16 cellular contexts compared by ENCODE assay signal in genomic region chr3:42256135-42256819, GRCh38. TPM values are rescaled to one million over a fixed set of nuclear protein-coding genes. Genes with fewer than 3 reads are reported as not detected.
DNase-seq lines count a peak whose midpoint lies in the region; ATAC-seq, FAIRE-seq and TF ChIP-seq lines count a peak whose summit lies in the region.
"Had no signal": no experiment of that assay in that cellular context is flagged by ENCODE, and none has a peak within 500 bp of the region (broad histone marks: within the 10 kb centered on the region; RNA-seq: fewer than 3 reads in every experiment).

No MANE protein-coding gene starts in this region.

- no peak overlapping the region for H2BK12ac ChIP-seq in neuronal stem cell (ENCODE audit: low read length)

- no peak overlapping the region for H3K4me3 Mint-ChIP-seq in natural killer cell
- H3K4me3 Mint-ChIP-seq: memory B cell had no signal

- no peak overlapping the region for H4K91ac ChIP-seq in neuronal stem cell (ENCODE audit: low read depth, low read length, poor library complexity)

- intact Hi-C loops in PC-9 (cut with micrococcal nuclease; ENCODE audit: unreplicated experiment) (no loop called here), endothelial cell of umbilical vein (cut with micrococcal nuclease) (no loop called here), natural killer cell (cut with micrococcal nuclease) (no loop called here)

- H3K4me1 Mint-ChIP-seq in natural killer cell: no peaks in the 10 kb centered on the region
- H3K4me1 Mint-ChIP-seq: memory B cell had no signal

- H3K27me3 ChIP-seq in PC-9 (ENCODE audit: insufficient read depth, low read depth) (no peaks in the 10 kb centered on the region), endothelial cell of umbilical vein (ENCODE audit: control insufficient read depth in 2 of 2, insufficient read depth in 2 of 2, low read length in 2 of 2) (peaks cover 10 to 16% of the 10 kb centered on the region in 2 experiments), small intestine (ENCODE audit: control insufficient read depth in 2 of 2, insufficient read depth in 2 of 2, low read length in 2 of 2) (peaks cover 0 to 7% of the 10 kb centered on the region in 2 donors), neuronal stem cell (ENCODE audit: control insufficient read depth in 3 of 3, insufficient read depth in 3 of 3, low read depth in 1 of 3, low read length in 3 of 3) (peaks cover 0 to 31% (median 0%) of the 10 kb centered on the region in 3 experiments)

- no peak for TF ChIP-seq CTCF in PC-9 (conservative IDR thresholded peaks at IDR 0.05)
- no peak for TF ChIP-seq CTCF in endothelial cell of umbilical vein (IDR thresholded peaks at IDR 0.05; ENCODE audit: extremely low read depth in 1 of 2, insufficient read depth in 1 of 2, low read depth in 1 of 2, low read length in 2 of 2)
- no peak for TF ChIP-seq CTCF in natural killer cell (IDR thresholded peaks at IDR 0.05)

- no peak for TF ChIP-seq POLR2A in endothelial cell of umbilical vein (IDR thresholded peaks at IDR 0.05; ENCODE audit: low read depth, low read length)

- ATAC-seq in activated CD4-positive, CD25-positive, alpha-beta regulatory T cell treated with anti-CD3 and anti-CD28 coated beads, Interleukin-2, amount 50 U/mL, for 24 hours: peak; percentile 60 to 65
- ATAC-seq in GM19035 (IDR thresholded peaks at IDR 0.05; ENCODE audit: unreplicated experiment) (no peak), natural killer cell (no peak)

- peaks cover 10% of the 10 kb centered on the region; the same call in 1 of the 2 replicates for H3F3A ChIP-seq in PC-9 (ENCODE audit: insufficient read depth, low read depth)

- H3K4ac ChIP-seq in neuronal stem cell (ENCODE audit: low read length): no peak overlapping the region

- H3K27ac Mint-ChIP-seq in natural killer cell: no peak overlapping the region
- H3K27ac Mint-ChIP-seq: memory B cell had no signal

- H3K27ac ChIP-seq in PC-9 (peak overlapping the region; percentile 68), endothelial cell of umbilical vein (ENCODE audit: insufficient read depth, low read depth, low read length) (no peak overlapping the region), small intestine (ENCODE audit: low read depth in 1 of 2, low read length in 1 of 2) (no peak overlapping the region), neuronal stem cell (replicated peaks; ENCODE audit: low read length) (no peak overlapping the region)

- H3K4me3 ChIP-seq in PC-9: no peak overlapping the region
- H3K4me3 ChIP-seq in endothelial cell of umbilical vein (replicated peaks in 1 of 3; ENCODE audit: insufficient read depth in 1 of 3, low read depth in 1 of 3, low read length in 3 of 3): no peak overlapping the region
- no peak overlapping the region for H3K4me3 ChIP-seq in small intestine (ENCODE audit: low read depth in 1 of 2, low read length in 2 of 2)
- H3K4me3 ChIP-seq in neuronal stem cell (ENCODE audit: low read length in 2 of 2): no peak overlapping the region

- no peak for DNase-seq in activated CD4-positive, CD25-positive, alpha-beta regulatory T cell treated with anti-CD3 and anti-CD28 coated beads, Interleukin-2, amount 50 U/mL, for 72 hours
- peak; percentile 35 to 96 for DNase-seq in PC-9
- peak; percentile 37 for DNase-seq in endothelial cell of umbilical vein (ENCODE audit: low read depth, low spot score)
- peak; percentile 19 for DNase-seq in small intestine
- no peak for DNase-seq in natural killer cell
- DNase-seq in neuronal stem cell (ENCODE audit: low spot score): no peak
- DNase-seq: NCI-H146, NCI-H526, Right ventricle myocardium superior had no signal

- H3K18ac ChIP-seq in neuronal stem cell (ENCODE audit: low read length): no peak overlapping the region

- H3K9me3 ChIP-seq in PC-9 (ENCODE audit: insufficient read depth, low read depth) (no peaks in the 10 kb centered on the region), endothelial cell of umbilical vein (replicated peaks; ENCODE audit: control insufficient read depth, insufficient read depth, low read length) (no peaks in the 10 kb centered on the region), small intestine (ENCODE audit: control insufficient read depth, low read depth) (no peaks in the 10 kb centered on the region), neuronal stem cell (replicated peaks in 1 of 2; ENCODE audit: control insufficient read depth in 2 of 2, insufficient read depth in 1 of 2, low read depth in 1 of 2, low read length in 2 of 2) (no peaks in the 10 kb centered on the region)

- H3K4me1 ChIP-seq in PC-9 (replicated peaks; ENCODE audit: insufficient read depth) (peaks cover 44% of the 10 kb centered on the region), endothelial cell of umbilical vein (ENCODE audit: control insufficient read depth, extremely low read depth, insufficient read depth, low read length) (peaks cover 12% of the 10 kb centered on the region), small intestine (ENCODE audit: control insufficient read depth in 2 of 2, insufficient read depth in 1 of 2, low read depth in 1 of 2, low read length in 1 of 2) (no peaks in the 10 kb centered on the region), neuronal stem cell (ENCODE audit: control insufficient read depth in 2 of 2, insufficient read depth in 1 of 2, low read depth in 1 of 2, low read length in 2 of 2) (peaks cover 0 to 12% of the 10 kb centered on the region in 2 donors)

- no peaks in the 10 kb centered on the region for H3K9me1 ChIP-seq in endothelial cell of umbilical vein (replicated peaks; ENCODE audit: control insufficient read depth, extremely low read depth, insufficient read depth, low read length)

- H3K36me3 Mint-ChIP-seq in natural killer cell: no peaks in the 10 kb centered on the region
- H3K36me3 Mint-ChIP-seq: memory B cell had no signal

- H4K20me1 ChIP-seq in PC-9 (ENCODE audit: insufficient read depth) (no peaks in the 10 kb centered on the region), endothelial cell of umbilical vein (replicated peaks; ENCODE audit: control insufficient read depth, extremely low read depth, insufficient read depth, low read length) (no peaks in the 10 kb centered on the region)

- no peak overlapping the region for H3K14ac ChIP-seq in neuronal stem cell (ENCODE audit: low read length)

- peak; percentile 79 for FAIRE-seq in endothelial cell of umbilical vein (lab: Jason Lieb, UNC)
- FAIRE-seq in small intestine (lab: Jason Lieb, UNC): no peak
- FAIRE-seq: A204.1, GM12891 had no signal

- POLR2A ChIA-PET in PC-9 (lab: Charles Lee; ENCODE audit: unreplicated experiment) (no interaction called here), endothelial cell of umbilical vein (lab: Charles Lee) (no interaction called here)

- H3K9me2 ChIP-seq in PC-9 (ENCODE audit: insufficient read depth): no peaks in the 10 kb centered on the region

- no peak overlapping the region for H2BK5ac ChIP-seq in neuronal stem cell (ENCODE audit: low read length)

- H3K9ac ChIP-seq in endothelial cell of umbilical vein (replicated peaks; ENCODE audit: extremely low read depth, insufficient read depth, low read length) (no peak overlapping the region), neuronal stem cell (ENCODE audit: low read depth, low read length, poor library complexity) (no peak overlapping the region)

- peak overlapping the region; percentile 49 for H3K4me2 ChIP-seq in PC-9
- H3K4me2 ChIP-seq in endothelial cell of umbilical vein (ENCODE audit: insufficient read depth, low read length): no peak overlapping the region
- no peak overlapping the region for H3K4me2 ChIP-seq in neuronal stem cell (ENCODE audit: insufficient read depth, low read length, poor library complexity, severe bottlenecking)

- no peak overlapping the region for H4K8ac ChIP-seq in neuronal stem cell (ENCODE audit: low read depth, low read length)

- H3K79me2 ChIP-seq in PC-9 (ENCODE audit: low read depth): no peaks in the 10 kb centered on the region
- no peaks in the 10 kb centered on the region for H3K79me2 ChIP-seq in endothelial cell of umbilical vein (ENCODE audit: control insufficient read depth, insufficient read depth, low read length)

- CTCF ChIA-PET in PC-9 (lab: Charles Lee): no interaction called here
- CTCF ChIA-PET in endothelial cell of umbilical vein (lab: Charles Lee): interaction anchor here (1.6 to 1.8 kb wide), 3 partner anchors 8 to 187 kb away, joined by 3 to 8 read pairs (median 8); no protein-coding TSS in a partner anchor

- H2AK5ac ChIP-seq in neuronal stem cell (ENCODE audit: low read depth, low read length): no peak overlapping the region

- dilution Hi-C loops in endothelial cell of umbilical vein (cut with MboI; ENCODE audit: extremely low pct_ligation_motif_present, low sequenced_read_pairs): no loop called here

- WGBS in small intestine, 3 donors: 79 to 92% (median 83%) methylated on average over 1 of the region's 1 CpG
- no CpG with 5 or more reads among the region's 1 CpG for WGBS in neuronal stem cell (ENCODE audit: extremely low coverage in 2 of 2, insufficient read length in 2 of 2, insufficient replicate concordance in 1 of 2), 2 donors

- H2AFZ ChIP-seq in PC-9 (no peak overlapping the region), endothelial cell of umbilical vein (ENCODE audit: low read depth, low read length) (no peak overlapping the region), neuronal stem cell (ENCODE audit: low read length) (no peak overlapping the region)

- no peak overlapping the region for H2BK120ac ChIP-seq in neuronal stem cell (ENCODE audit: low read depth, low read length)

- BruUV-seq in PC-9 (replicated peaks; lab: Mats Ljungman, UMichigan): no TSS peak
- BruUV-seq in endothelial cell of umbilical vein (replicated peaks; lab: Mats Ljungman, UMichigan): no TSS peak

- H3K27me3 Mint-ChIP-seq in natural killer cell (ENCODE audit: low read depth in 2 of 2): peaks cover 30 to 35% of the 10 kb centered on the region in 2 donors

- H3K36me3 ChIP-seq in PC-9 (ENCODE audit: low read depth): no peaks in the 10 kb centered on the region
- H3K36me3 ChIP-seq in endothelial cell of umbilical vein (ENCODE audit: control insufficient read depth in 2 of 2, extremely low read depth in 1 of 2, insufficient read depth in 2 of 2, low read length in 2 of 2): no peaks in the 10 kb centered on the region
- H3K36me3 ChIP-seq in small intestine (ENCODE audit: control insufficient read depth in 2 of 2, insufficient read depth in 2 of 2, low read length in 2 of 2): no peaks in the 10 kb centered on the region
- no peaks in the 10 kb centered on the region for H3K36me3 ChIP-seq in neuronal stem cell (replicated peaks in 1 of 2; ENCODE audit: control insufficient read depth in 2 of 2, insufficient read depth in 2 of 2, low read length in 2 of 2)

- H3K23ac ChIP-seq in neuronal stem cell (ENCODE audit: low read depth, low read length, poor library complexity): no peak overlapping the region

- no peaks in the 10 kb centered on the region for H3K9me3 Mint-ChIP-seq in natural killer cell
- H3K9me3 Mint-ChIP-seq: memory B cell had no signal

- no peak overlapping the region for H2BK15ac ChIP-seq in neuronal stem cell (ENCODE audit: low read length)

- H3K79me1 ChIP-seq in neuronal stem cell (ENCODE audit: low read depth, low read length): no peaks in the 10 kb centered on the region

RNA-seq across cellular contexts. Expression of gene CCK, which starts 9.7 kb away (rescaled TPM):
- total RNA-seq in PC-9 (2021) (2.1 and 2.7 TPM in 2 replicates), endothelial cell of umbilical vein (not detected in 2 replicates), natural killer cell (under 1 TPM in 1 of 3 donors, not detected in 2; 0.54 TPM)
- polyA plus RNA-seq in endothelial cell of umbilical vein (not detected in 2 replicates), small intestine (10 to 100 TPM; 13.8 to 44.9 (median 32.0) TPM)
- polyA plus RNA-seq in endothelial cell of umbilical vein (2011; cell fraction: cytosol; rRNA removed): not detected in 2 replicates
- polyA plus RNA-seq in endothelial cell of umbilical vein (2011; cell fraction: nucleus; rRNA removed): not detected in 2 replicates
- polyA plus RNA-seq in endothelial cell of umbilical vein (2012): not detected in 2 replicates
- polyA minus RNA-seq in endothelial cell of umbilical vein: not detected in 2 replicates
- polyA minus RNA-seq in endothelial cell of umbilical vein (2011; cell fraction: cytosol; rRNA and poly(A)+ RNA removed): not detected
- not detected in 2 replicates for polyA minus RNA-seq in endothelial cell of umbilical vein (2011; cell fraction: nucleus; rRNA and poly(A)+ RNA removed)
- 2.0 TPM for polyA plus RNA-seq in neuronal stem cell (2013, experiment 1 of 2)
- 2.3 TPM for polyA plus RNA-seq in neuronal stem cell (2013, experiment 2 of 2)
- total RNA-seq: osteoblast, Right ventricle myocardium superior, ureter had no signal

Comparison
In these comparisons a context has a peak if more than half of its experiments do, and no peak if none do; other contexts are left out.
1. ATAC-seq: peak in activated CD4-positive, CD25-positive, alpha-beta regulatory T cell treated with anti-CD3 and anti-CD28 coated beads, Interleukin-2, amount 50 U/mL, for 24 hours (2 of 2); none in GM19035 (single experiment) and natural killer cell (0 of 3).
2. DNase-seq: peak in PC-9 (2 of 2), endothelial cell of umbilical vein (single experiment) and small intestine (single experiment); none in activated CD4-positive, CD25-positive, alpha-beta regulatory T cell treated with anti-CD3 and anti-CD28 coated beads, Interleukin-2, amount 50 U/mL, for 72 hours (single experiment), natural killer cell (single experiment) and neuronal stem cell (single experiment).